ENCODE assay signal across 19 cellular contexts in the genomic region with DNA sequence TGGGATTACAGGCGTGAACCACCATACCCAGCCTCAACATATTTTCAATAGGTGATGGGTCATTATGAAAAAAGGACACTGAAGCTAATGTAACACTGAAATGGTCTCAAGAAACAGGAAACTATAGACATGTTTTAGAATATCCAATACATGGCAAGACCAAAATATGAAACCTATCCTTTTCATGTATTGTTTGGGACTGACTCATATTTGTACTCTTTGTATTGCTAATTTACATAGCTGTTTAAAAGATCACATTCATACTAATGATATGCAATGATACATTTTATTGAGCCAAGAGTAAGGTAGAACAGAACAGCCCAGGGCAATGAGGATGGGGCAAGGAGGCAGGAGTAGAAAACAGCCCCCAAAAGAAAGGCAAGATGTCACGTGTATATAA. TPM values are rescaled to one million over a fixed set of nuclear protein-coding genes. Genes with fewer than 3 reads are reported as not detected.
DNase-seq lines count a peak whose midpoint lies in the region; ATAC-seq, FAIRE-seq and TF ChIP-seq lines count a peak whose summit lies in the region.
"Had no signal": no experiment of that assay in that cellular context is flagged by ENCODE, and none has a peak within 500 bp of the region (broad histone marks: within the 10 kb centered on the region; RNA-seq: fewer than 3 reads in every experiment).

No MANE protein-coding gene starts in this region.

- H3K27ac ChIP-seq in neuronal stem cell (replicated peaks; ENCODE audit: low read length), result no peak overlapping the region
- H3K27ac ChIP-seq: gastrocnemius medialis had no signal

- no peak overlapping the region for H3K23ac ChIP-seq in neuronal stem cell (ENCODE audit: low read depth, low read length, poor library complexity)

- H2AK5ac ChIP-seq in neuronal stem cell (ENCODE audit: low read depth, low read length), result no peak overlapping the region

- H3K4ac ChIP-seq in neuronal stem cell (ENCODE audit: low read length), result no peak overlapping the region

- H2BK12ac ChIP-seq in neuronal stem cell (ENCODE audit: low read length), result no peak overlapping the region

- peak overlapping the region; percentile 66 to 73 for H3K4me3 Mint-ChIP-seq in activated T-cell treated with anti-CD3 and anti-CD28 coated beads, Interleukin-2, amount 50 U/mL, for 72 hours
- no peak overlapping the region for H3K4me3 Mint-ChIP-seq in stimulated activated naive B cell treated with anti-CD40 and anti-IgM and Interleukin-4, amounts not matched to agents 10 μg/mL and 1 μg/mL and 100 μg/mL, for 72 hours
- H3K4me3 Mint-ChIP-seq: endodermal cell had no signal

- H2BK120ac ChIP-seq in neuronal stem cell (ENCODE audit: low read depth, low read length), result no peak overlapping the region

- H3K9me3 ChIP-seq in neuronal stem cell (replicated peaks in 1 of 2; ENCODE audit: control insufficient read depth in 2 of 2, insufficient read depth in 1 of 2, low read depth in 1 of 2, low read length in 2 of 2), result peaks cover 0 to 9% of the 10 kb centered on the region in 2 donors
- H3K9me3 ChIP-seq: gastrocnemius medialis, MG63 had no signal

- H4K8ac ChIP-seq in neuronal stem cell (ENCODE audit: low read depth, low read length), result no peak overlapping the region

- H3K4me3 ChIP-seq in bronchial epithelial cell (ENCODE audit: low read depth, low read length) (no peak overlapping the region), neuronal stem cell (ENCODE audit: low read length in 2 of 2) (no peak overlapping the region)
- H3K4me3 ChIP-seq: gastrocnemius medialis, MG63 had no signal

- no peaks in the 10 kb centered on the region for H3K4me1 ChIP-seq in neuronal stem cell (ENCODE audit: control insufficient read depth in 2 of 2, insufficient read depth in 1 of 2, low read depth in 1 of 2, low read length in 2 of 2)
- H3K4me1 ChIP-seq: gastrocnemius medialis had no signal

- H3K27ac Mint-ChIP-seq in activated T-cell treated with anti-CD3 and anti-CD28 coated beads, Interleukin-2, amount 50 U/mL, for 72 hours, result peak overlapping the region; percentile 75
- peak overlapping the region; percentile 33 for H3K27ac Mint-ChIP-seq in stimulated activated naive B cell treated with anti-CD40 and anti-IgM and Interleukin-4, amounts not matched to agents 10 μg/mL and 1 μg/mL and 100 μg/mL, for 72 hours
- H3K27ac Mint-ChIP-seq: endodermal cell had no signal

- no peak for FAIRE-seq in bronchial epithelial cell (lab: Jason Lieb, UNC)
- FAIRE-seq: D721Med had no signal

- no peak overlapping the region for H4K91ac ChIP-seq in neuronal stem cell (ENCODE audit: low read depth, low read length, poor library complexity)

- H3K36me3 ChIP-seq in bronchial epithelial cell (ENCODE audit: control insufficient read depth, insufficient read depth, low read length) (peaks cover 2% of the 10 kb centered on the region), neuronal stem cell (replicated peaks in 1 of 2; ENCODE audit: control insufficient read depth in 2 of 2, insufficient read depth in 2 of 2, low read length in 2 of 2) (peaks cover 7 to 91% of the 10 kb centered on the region in 2 donors)

- H3K9ac ChIP-seq in neuronal stem cell (ENCODE audit: low read depth, low read length, poor library complexity), result no peak overlapping the region

- DNase-seq in activated T-cell treated with anti-CD3 and anti-CD28 coated beads, Interleukin-2, amount 50 U/mL, for 72 hours, result no peak
- no peak for DNase-seq in activated T-cell treated with anti-CD3 and anti-CD28 coated beads, Interleukin-2, amount 50 U/mL, for 1 hour
- peak; percentile 50 for DNase-seq in bronchial epithelial cell (ENCODE audit: low read depth)
- DNase-seq in stimulated activated naive B cell treated with anti-CD40 and anti-IgM and Interleukin-4, amounts not matched to agents 10 μg/mL and 1 μg/mL and 100 μg/mL, for 72 hours, result no peak
- no peak for DNase-seq in SIG-M5 treated with dmso at 0.1 percent for 504 hours (lab: John Stamatoyannopoulos, UW; ENCODE audit: unreplicated experiment)
- DNase-seq in neuronal stem cell (ENCODE audit: low spot score), result no peak
- DNase-seq in NCI-H2227 treated with DMSO at 0.1 percent for 48 hours (lab: John Stamatoyannopoulos, UW), result no peak
- DNase-seq: activated CD4-positive, alpha-beta T cell treated with anti-CD3 and anti-CD28 coated beads for 4 hours; central memory CD4-positive, alpha-beta T cell; gastrocnemius medialis; mesenchymal stem cell; MG63; NCI-H2029; NCI-H82; RPMI8226; stimulated activated naive CD4-positive, alpha-beta T cell had no signal

- ATAC-seq in activated T-cell treated with anti-CD3 and anti-CD28 coated beads, Interleukin-2, amount 50 U/mL, for 72 hours (replicated peaks in 1 of 2), result peak; percentile 58 to 65
- peak; percentile 74 for ATAC-seq in HG03457 (IDR thresholded peaks at IDR 0.05; ENCODE audit: unreplicated experiment)
- ATAC-seq in stimulated activated naive B cell treated with anti-CD40 and anti-IgM and Interleukin-4, amounts not matched to agents 10 μg/mL and 1 μg/mL and 100 μg/mL, for 72 hours (replicated peaks), result peak; percentile 77 to 82
- ATAC-seq: gastrocnemius medialis had no signal

- TF ChIP-seq CTCF in bronchial epithelial cell (IDR thresholded peaks at IDR 0.05; ENCODE audit: insufficient read depth, low read length, severe bottlenecking), result no peak

- H3K27me3 ChIP-seq in bronchial epithelial cell (ENCODE audit: control insufficient read depth, insufficient read depth, low read length), result no peaks in the 10 kb centered on the region
- H3K27me3 ChIP-seq in neuronal stem cell (ENCODE audit: control insufficient read depth in 3 of 3, insufficient read depth in 3 of 3, low read depth in 1 of 3, low read length in 3 of 3), result no peaks in the 10 kb centered on the region
- H3K27me3 ChIP-seq: gastrocnemius medialis, MG63 had no signal

- H3K79me1 ChIP-seq in neuronal stem cell (ENCODE audit: low read depth, low read length), result no peaks in the 10 kb centered on the region

- H2BK15ac ChIP-seq in neuronal stem cell (ENCODE audit: low read length), result no peak overlapping the region

- no peak overlapping the region for H2BK5ac ChIP-seq in neuronal stem cell (ENCODE audit: low read length)

- WGBS in neuronal stem cell (ENCODE audit: extremely low coverage in 2 of 2, insufficient read length in 2 of 2, insufficient replicate concordance in 1 of 2), 2 donors, result no CpG with 5 or more reads among the region's 2 CpGs

- no peak overlapping the region for H3K4me2 ChIP-seq in neuronal stem cell (ENCODE audit: insufficient read depth, low read length, poor library complexity, severe bottlenecking)

- no peaks in the 10 kb centered on the region for H3K27me3 Mint-ChIP-seq in activated T-cell treated with anti-CD3 and anti-CD28 coated beads, Interleukin-2, amount 50 U/mL, for 72 hours (ENCODE audit: low read depth)
- H3K27me3 Mint-ChIP-seq in stimulated activated naive B cell treated with anti-CD40 and anti-IgM and Interleukin-4, amounts not matched to agents 10 μg/mL and 1 μg/mL and 100 μg/mL, for 72 hours, result no peaks in the 10 kb centered on the region

- peaks cover 53% of the 10 kb centered on the region for H3K4me1 Mint-ChIP-seq in activated T-cell treated with anti-CD3 and anti-CD28 coated beads, Interleukin-2, amount 50 U/mL, for 72 hours (ENCODE audit: low read depth)
- H3K4me1 Mint-ChIP-seq in stimulated activated naive B cell treated with anti-CD40 and anti-IgM and Interleukin-4, amounts not matched to agents 10 μg/mL and 1 μg/mL and 100 μg/mL, for 72 hours, result peaks cover 19 to 40% of the 10 kb centered on the region in 2 donors
- H3K4me1 Mint-ChIP-seq: endodermal cell had no signal

- H3K9me3 Mint-ChIP-seq in activated T-cell treated with anti-CD3 and anti-CD28 coated beads, Interleukin-2, amount 50 U/mL, for 72 hours, result peaks cover 1 to 9% of the 10 kb centered on the region in 2 donors
- H3K9me3 Mint-ChIP-seq in stimulated activated naive B cell treated with anti-CD40 and anti-IgM and Interleukin-4, amounts not matched to agents 10 μg/mL and 1 μg/mL and 100 μg/mL, for 72 hours, result peaks cover 0 to 6% of the 10 kb centered on the region in 2 donors

- H3K14ac ChIP-seq in neuronal stem cell (ENCODE audit: low read length), result no peak overlapping the region

- no peak overlapping the region for H3K18ac ChIP-seq in neuronal stem cell (ENCODE audit: low read length)

- no peak overlapping the region for H2AFZ ChIP-seq in neuronal stem cell (ENCODE audit: low read length)

- H3K36me3 Mint-ChIP-seq in activated T-cell treated with anti-CD3 and anti-CD28 coated beads, Interleukin-2, amount 50 U/mL, for 72 hours (ENCODE audit: insufficient read depth in 2 of 2), result peaks cover 22 to 53% of the 10 kb centered on the region in 2 donors
- peaks cover 39 to 55% of the 10 kb centered on the region in 2 donors for H3K36me3 Mint-ChIP-seq in stimulated activated naive B cell treated with anti-CD40 and anti-IgM and Interleukin-4, amounts not matched to agents 10 μg/mL and 1 μg/mL and 100 μg/mL, for 72 hours

RNA-seq across cellular contexts. Expression of a gene that starts 32.6 kb away (rescaled TPM):
- total RNA-seq in activated T-cell treated with anti-CD3 and anti-CD28 coated beads, Interleukin-2, amount 50 U/mL, for 72 hours, result 100 to 1,000 TPM; 112 to 133 TPM
- 15.3 and 47.0 TPM in 2 replicates for total RNA-seq in bronchial epithelial cell
- polyA plus RNA-seq in neuronal stem cell (2013, experiment 1 of 2), result 38.2 TPM
- polyA plus RNA-seq in neuronal stem cell (2013, experiment 2 of 2), result 39.7 TPM

Comparison
In these comparisons a context has a peak if more than half of its experiments do, and no peak if none do; other contexts are left out.
1. H3K4me3 Mint-ChIP-seq: peak in activated T-cell treated with anti-CD3 and anti-CD28 coated beads, Interleukin-2, amount 50 U/mL, for 72 hours (2 of 2); none in stimulated activated naive B cell treated with anti-CD40 and anti-IgM and Interleukin-4, amounts not matched to agents 10 μg/mL and 1 μg/mL and 100 μg/mL, for 72 hours (0 of 2).
2. Peak in every context shown above with its lines, with median percentiles within 50 percentile points of each other: ATAC-seq.